Comparison of ENCODE assay signal across 8 cellular contexts in the genomic region with DNA sequence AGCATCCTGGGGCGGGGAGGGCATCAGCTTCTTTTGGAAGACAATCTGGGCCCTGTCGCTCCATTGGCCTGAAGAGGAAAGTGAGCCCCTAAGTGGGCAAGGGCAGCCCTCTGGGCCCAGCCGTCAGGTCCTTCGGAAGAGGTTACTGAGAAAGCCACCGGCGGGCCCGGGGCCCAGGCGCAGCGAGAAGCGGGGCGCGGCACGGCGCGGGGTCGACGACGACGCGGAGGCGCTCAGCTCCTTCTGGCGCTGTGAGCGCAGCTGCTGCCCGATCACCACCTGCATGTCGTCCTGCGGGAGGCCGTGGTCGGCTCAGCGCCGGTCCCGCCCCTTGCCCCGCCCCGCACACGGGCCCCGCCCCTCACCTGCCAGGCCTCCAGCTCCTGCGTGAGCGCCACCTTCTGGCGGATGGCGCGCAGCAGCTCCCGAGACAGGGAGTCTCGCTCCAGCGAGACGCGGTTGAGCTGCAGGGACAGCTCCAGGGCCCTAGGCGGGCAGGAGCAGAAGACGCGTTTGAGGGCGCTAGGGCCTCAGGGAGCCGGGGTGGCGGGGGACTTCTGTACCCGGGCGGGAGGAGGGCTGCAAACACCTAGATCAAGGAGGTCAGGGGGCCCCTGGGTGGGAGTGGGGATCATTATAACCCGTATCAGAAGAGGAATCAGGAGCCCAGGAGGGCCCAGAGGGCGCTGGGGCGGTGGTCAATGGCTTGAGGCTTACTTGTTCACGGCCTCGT. TPM values are rescaled to one million over a fixed set of nuclear protein-coding genes. Genes with fewer than 3 reads are reported as not detected.
DNase-seq lines count a peak whose midpoint lies in the region; ATAC-seq and TF ChIP-seq lines count a peak whose summit lies in the region.

No MANE protein-coding gene starts in this region.

- H3K27me3 Mint-ChIP-seq in activated CD4-positive, alpha-beta T cell treated with anti-CD3 and anti-CD28 coated beads for 36 hours = peaks cover 26% of the 10 kb centered on the region

- RAD21 ChIA-PET in HCT116 (lab: Charles Lee; ENCODE audit: low non-redundant PET in 1 of 2, low total read pairs in 2 of 2, uncharacterized antibody in 2 of 2, unreplicated experiment in 2 of 2) = interaction anchor here (0.7 to 1.0 kb wide), 4 partner anchors 24 to 122 kb away, joined by 3 to 8 read pairs (median 6); no protein-coding TSS in a partner anchor

- H3K4me1 ChIP-seq in HCT116 (ENCODE audit: control insufficient read depth in 1 of 2, insufficient read depth in 2 of 2, low read length in 2 of 2) = peaks cover 5 to 50% of the 10 kb centered on the region in 2 experiments
- H3K4me1 ChIP-seq in liver (ENCODE audit: control insufficient read depth in 4 of 4, insufficient read depth in 4 of 4, low read length in 3 of 4) = peaks cover 4 to 33% (median 10%) of the 10 kb centered on the region in 4 donors

- peaks cover 14% of the 10 kb centered on the region for H3K36me3 Mint-ChIP-seq in activated CD4-positive, alpha-beta T cell treated with anti-CD3 and anti-CD28 coated beads for 36 hours (ENCODE audit: low read depth)

- H3K27ac ChIP-seq in HCT116 (ENCODE audit: low read depth, low read length) = peak overlapping the region; percentile 68
- H3K27ac ChIP-seq in liver (ENCODE audit: low read depth in 1 of 2, low read length in 2 of 2) = no peak overlapping the region

- H3K4me1 Mint-ChIP-seq in activated CD4-positive, alpha-beta T cell treated with anti-CD3 and anti-CD28 coated beads for 36 hours = peaks cover 32% of the 10 kb centered on the region

- H3K9me3 ChIP-seq in HCT116 (ENCODE audit: control insufficient read depth in 1 of 2, insufficient read depth in 1 of 2, low read depth in 1 of 2, low read length in 2 of 2) (no peaks in the 10 kb centered on the region), liver (ENCODE audit: control insufficient read depth in 4 of 4, low read length in 3 of 4) (no peaks in the 10 kb centered on the region)

- ATAC-seq in HCT116 = peak; percentile 46
- ATAC-seq in activated CD4-positive, alpha-beta T cell treated with anti-CD3 and anti-CD28 coated beads for 36 hours = peak; percentile 45

- WGBS in liver = 10% methylated on average over 58 of the region's 58 CpGs

- DNase-seq in C1 segment of cervical spinal cord (lab: John Stamatoyannopoulos, UW) (peak in 8 of 14 donors; percentile 13 to 85 (median 36)), HCT116 (ENCODE audit: low read depth, low spot score) (peak; percentile 62), NCI-H2171 treated with DMSO at 0.1 percent for 48 hours (lab: John Stamatoyannopoulos, UW) (peak; percentile 88), cerebellum (ENCODE audit: low spot score) (peak; percentile 97), hepatic stellate cell (ENCODE audit: low spot score) (no peak)
- DNase-seq in activated CD4-positive, alpha-beta T cell treated with anti-CD3 and anti-CD28 coated beads for 36 hours = peak; percentile 95
- peak; percentile 78 to 86 (median 80) for DNase-seq in stimulated activated CD4-positive, alpha-beta T cell treated with anti-CD3 and anti-CD28 coated beads, TNF-alpha, amount 100 ng/mL, for 4 hours (ENCODE audit: low read depth in 3 of 3)

- no TSS peak for BruUV-seq in HCT116 (replicated peaks; lab: Mats Ljungman, UMichigan)

- CTCF ChIA-PET in HCT116 (lab: Charles Lee) = interaction anchor here (0.6 to 2.0 kb wide), 22 partner anchors 8 to 144 kb away, joined by 3 to 29 read pairs (median 6); partner anchors contain the start of genes KREMEN2 and TNFRSF12A
- CTCF ChIA-PET in activated CD4-positive, alpha-beta T cell treated with anti-CD3 and anti-CD28 coated beads for 36 hours (lab: Charles Lee) = interaction anchor here (0.6 to 9.6 kb wide), 29 partner anchors 8 to 198 kb away, joined by 3 to 130 read pairs (median 5); partner anchors contain the start of genes CLDN6, IL32, KREMEN2 and TNFRSF12A

- TF ChIP-seq CTCF in HCT116 (IDR thresholded peaks at IDR 0.05 in 2 of 3, conservative IDR thresholded peaks at IDR 0.05 in 1 of 3; ENCODE audit: borderline replicate concordance in 1 of 3, insufficient read depth in 1 of 3, low read depth in 2 of 3, low read length in 2 of 3) = peak in 2 of 3 experiments; percentile 64 to 86; a peak in 4 of 6 replicates
- TF ChIP-seq CTCF in liver (IDR thresholded peaks at IDR 0.05; ENCODE audit: low read depth, low read length, missing input control) = peak; percentile 72

- no peaks in the 10 kb centered on the region for H4K20me1 ChIP-seq in HCT116 (ENCODE audit: insufficient read depth)

- TF ChIP-seq RAD21 in HCT116 (IDR thresholded peaks at IDR 0.05; ENCODE audit: low read depth) (no peak), liver (IDR thresholded peaks at IDR 0.05) (peak; percentile 73 to 82)

- no peaks in the 10 kb centered on the region for H3K9me2 ChIP-seq in HCT116 (ENCODE audit: insufficient read depth)

- peaks cover 10% of the 10 kb centered on the region; the same call in 1 of the 2 replicates for H3K79me2 ChIP-seq in HCT116 (ENCODE audit: insufficient read depth, low read length)

- H3K9ac ChIP-seq in HCT116 (ENCODE audit: low read length) = peak overlapping the region; percentile 47
- no peak overlapping the region for H3K9ac ChIP-seq in liver (ENCODE audit: low read depth in 1 of 2, low read length in 2 of 2)

- TF ChIP-seq POLR2A in HCT116 (IDR thresholded peaks at IDR 0.05; ENCODE audit: borderline replicate concordance, extremely low read depth, insufficient read depth, insufficient read length) = peak; percentile 38

- H3K4me3 ChIP-seq in HCT116 (replicated peaks in 1 of 2; ENCODE audit: low read depth in 1 of 2, low read length in 2 of 2) (peak overlapping the region in 1 of 2 experiments; percentile 33; a peak in 1 of 4 replicates), liver (ENCODE audit: low read depth in 1 of 3, low read length in 3 of 3) (no peak overlapping the region)

- no peak overlapping the region for H3K4me3 Mint-ChIP-seq in activated CD4-positive, alpha-beta T cell treated with anti-CD3 and anti-CD28 coated beads for 36 hours

- H3K27me3 ChIP-seq in HCT116 (ENCODE audit: insufficient read depth, low read length) (no peaks in the 10 kb centered on the region), liver (ENCODE audit: control insufficient read depth in 4 of 4, insufficient read depth in 4 of 4, low read length in 3 of 4) (peaks cover 0 to 5% (median 2%) of the 10 kb centered on the region in 4 donors)

- H3K4me2 ChIP-seq in HCT116 (ENCODE audit: low read length) = peak overlapping the region; percentile 71

- no peak overlapping the region for H3K27ac Mint-ChIP-seq in activated CD4-positive, alpha-beta T cell treated with anti-CD3 and anti-CD28 coated beads for 36 hours

- peaks cover 8 to 18% of the 10 kb centered on the region in 2 experiments; a peak in 2 of 4 replicates for H3K36me3 ChIP-seq in HCT116 (ENCODE audit: control insufficient read depth in 1 of 2, insufficient read depth in 2 of 2, low read length in 2 of 2)
- peaks cover 0 to 14% (median 3%) of the 10 kb centered on the region in 4 donors for H3K36me3 ChIP-seq in liver (ENCODE audit: control insufficient read depth in 4 of 4, insufficient read depth in 3 of 4, low read depth in 1 of 4, low read length in 3 of 4)

- intact Hi-C loops in HCT116 (cut with micrococcal nuclease) = no loop called here
- intact Hi-C loops in activated CD4-positive, alpha-beta T cell treated with anti-CD3 and anti-CD28 coated beads for 36 hours (cut with DNase I, micrococcal nuclease) = loop anchor here (1.0 to 2.0 kb wide), 4 partner anchors 25 to 276 kb away; partner anchors contain the start of genes PAQR4 (in 1 of the 2) and SRRM2 (in 1 of the 2)

- H2AFZ ChIP-seq in HCT116 (ENCODE audit: low read depth, low read length, poor library complexity, severe bottlenecking) = no peak overlapping the region

- POLR2A ChIA-PET in HCT116 (lab: Charles Lee) = interaction anchor here (0.6 to 1.9 kb wide), 8 partner anchors 11 to 1225 kb away, joined by 3 to 16 read pairs (median 4); no protein-coding TSS in a partner anchor
- POLR2A ChIA-PET in activated CD4-positive, alpha-beta T cell treated with anti-CD3 and anti-CD28 coated beads for 36 hours (lab: Charles Lee) = interaction anchor here (0.9 to 1.2 kb wide), 3 partner anchors 24 to 37 kb away, joined by 3 to 4 read pairs (median 3); partner anchors contain the start of gene IL32

- H3K9me3 Mint-ChIP-seq in activated CD4-positive, alpha-beta T cell treated with anti-CD3 and anti-CD28 coated beads for 36 hours (ENCODE audit: low read depth) = no peaks in the 10 kb centered on the region

TF ChIP-seq in HCT116, 20 proteins besides CTCF, POLR2A, EP300 and RAD21 (continues in another document):
- TF ChIP-seq YY1 (IDR thresholded peaks at IDR 0.05; ENCODE audit: extremely low read depth, insufficient replicate concordance, low read depth, low read length) (peak; percentile 18), ELF1 (IDR thresholded peaks at IDR 0.05; ENCODE audit: borderline replicate concordance, low read depth) (no peak)

TF ChIP-seq in liver, 16 proteins besides CTCF, POLR2A, EP300 and RAD21:
- TF ChIP-seq RXRA (IDR thresholded peaks at IDR 0.05) (no peak), HNF4A (conservative IDR thresholded peaks at IDR 0.05) (no peak), SP1 (IDR thresholded peaks at IDR 0.05) (peak; percentile 32)

RNA-seq across cellular contexts. Expression of gene THOC6, which starts 4.3 kb away (rescaled TPM):
- total RNA-seq in HCT116 (2021; ENCODE audit: unreplicated experiment) = 62.9 TPM
- 74.8 and 76.8 TPM in 2 replicates for polyA plus RNA-seq in HCT116 (2012)
- 10 to 100 TPM; 46.9 to 50.2 TPM for total RNA-seq in activated CD4-positive, alpha-beta T cell treated with anti-CD3 and anti-CD28 coated beads for 36 hours
- 5.8 TPM for total RNA-seq in cerebellum
- 10 to 100 TPM; 12.6 to 14.8 TPM for total RNA-seq in liver
- polyA plus RNA-seq in liver = 10 to 100 TPM; 10.8 TPM

RNA-seq across cellular contexts. Expression of gene HCFC1R1, which starts 4.4 kb away (rescaled TPM):
- total RNA-seq in HCT116 (2021; ENCODE audit: unreplicated experiment) (60.0 TPM), cerebellum (12.5 TPM), liver (1 to 10 TPM; 1.4 to 2.2 TPM)
- 102 and 110 TPM in 2 replicates for polyA plus RNA-seq in HCT116 (2012)
- total RNA-seq in activated CD4-positive, alpha-beta T cell treated with anti-CD3 and anti-CD28 coated beads for 36 hours = 10 to 100 TPM; 30.0 to 30.7 TPM
- polyA plus RNA-seq in liver = 10 to 100 TPM; 16.3 to 17.6 TPM

RNA-seq across cellular contexts. Expression of gene TNFRSF12A, which starts 8.0 kb away (rescaled TPM):
- total RNA-seq in HCT116 (2021; ENCODE audit: unreplicated experiment) (188 TPM), cerebellum (1.2 TPM), liver (1 to 10 TPM; 7.9 to 8.8 TPM)
- 222 and 257 TPM in 2 replicates for polyA plus RNA-seq in HCT116 (2012)
- total RNA-seq in activated CD4-positive, alpha-beta T cell treated with anti-CD3 and anti-CD28 coated beads for 36 hours = 1 to 10 TPM; 5.4 to 7.7 TPM
- polyA plus RNA-seq in liver = 10 to 100 TPM in 1 of 2 donors, 1 to 10 TPM in 1; 9.4 to 35.5 TPM

RNA-seq across cellular contexts. Expression of gene BICDL2, which starts 8.6 kb away (rescaled TPM):
- total RNA-seq in HCT116 (2021; ENCODE audit: unreplicated experiment) (21.3 TPM), cerebellum (not detected), liver (under 1 TPM in 1 of 2 donors, not detected in 1; 0.59 TPM)
- 15.1 and 17.2 TPM in 2 replicates for polyA plus RNA-seq in HCT116 (2012)
- total RNA-seq in activated CD4-positive, alpha-beta T cell treated with anti-CD3 and anti-CD28 coated beads for 36 hours = 1 to 10 TPM in 1 of 2 experiments, under 1 TPM in 1; 0.58 to 1.2 TPM
- polyA plus RNA-seq in liver = under 1 TPM; 0.15 to 0.33 TPM

RNA-seq across cellular contexts. Expression of gene CLDN6, which starts 10.2 kb away (rescaled TPM):
- total RNA-seq in HCT116 (2021; ENCODE audit: unreplicated experiment) = 0.49 TPM
- 0.11 and 0.21 TPM in 2 replicates for polyA plus RNA-seq in HCT116 (2012)
- not detected for total RNA-seq in activated CD4-positive, alpha-beta T cell treated with anti-CD3 and anti-CD28 coated beads for 36 hours
- total RNA-seq in cerebellum = not detected
- total RNA-seq in liver = under 1 TPM in 1 of 2 donors, not detected in 1; 0.75 TPM
- polyA plus RNA-seq in liver = not detected

Comparison
In these comparisons a context has a peak if more than half of its experiments do, and no peak if none do; other contexts are left out.
1. RNA of gene TNFRSF12A, which starts 8.0 kb away (total RNA-seq): 188 TPM in HCT116 (single experiment); 7.9 to 8.8 TPM in liver, 5.4 to 7.7 TPM in activated CD4-positive, alpha-beta T cell treated with anti-CD3 and anti-CD28 coated beads for 36 hours and 1.2 TPM in cerebellum (single experiment); every median in the first group is over 10 times any median in the second.